ENCODE assay signal across 12 cellular contexts in the genomic region with DNA sequence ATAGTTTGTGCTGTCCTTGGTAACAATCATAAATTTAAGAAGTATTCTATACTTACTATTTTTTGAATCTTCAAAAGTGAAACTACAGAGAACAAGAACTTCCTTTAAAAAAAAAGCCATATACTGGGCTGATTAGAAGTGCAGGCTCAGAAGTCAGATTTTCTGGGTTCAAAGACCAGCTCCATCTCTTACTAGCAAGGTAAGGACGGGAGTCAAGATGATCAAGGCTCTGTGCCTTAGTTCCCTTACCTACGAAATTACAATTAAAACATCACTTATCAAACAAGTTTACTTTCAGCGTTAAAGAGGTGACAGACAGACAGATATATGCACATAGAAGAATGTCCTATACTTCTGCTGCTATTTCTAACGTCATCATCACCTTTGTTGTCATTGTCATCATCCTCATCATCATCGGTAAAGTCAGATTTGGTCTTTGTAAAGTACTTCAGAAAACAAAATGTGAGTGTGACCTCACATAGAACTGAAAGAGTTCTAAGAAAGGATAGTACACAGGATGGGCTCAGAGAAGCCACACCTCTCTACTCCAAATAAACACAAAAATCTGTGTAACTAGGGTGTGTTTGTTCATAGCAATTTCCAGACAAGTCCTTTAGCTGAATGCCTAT.
DNase-seq lines count a peak whose midpoint lies in the region; ATAC-seq, FAIRE-seq and TF ChIP-seq lines count a peak whose summit lies in the region.
"Had no signal": no experiment of that assay in that cellular context is flagged by ENCODE, and none has a peak within 500 bp of the region (broad histone marks: within the 10 kb centered on the region; RNA-seq: fewer than 3 reads in every experiment).

No MANE protein-coding gene starts in this region.

- no peaks in the 10 kb centered on the region for H3K27me3 ChIP-seq in GM12878 (replicated peaks in 1 of 2; ENCODE audit: control insufficient read depth in 2 of 2, insufficient read depth in 2 of 2, low read length in 1 of 2)
- H3K27me3 ChIP-seq: ascending aorta had no signal

- no peak for FAIRE-seq in GM12878 (lab: Jason Lieb, UNC)
- FAIRE-seq in frontal cortex (lab: Jason Lieb, UNC) = no peak

- peak; percentile 76 for ATAC-seq in activated CD8-positive, alpha-beta memory T cell treated with anti-CD3 and anti-CD28 coated beads, Interleukin-2, amount 10 ng/mL, durations not matched to agents 7 days and 5 days
- peak; percentile 41 for ATAC-seq in GM12878
- ATAC-seq in stimulated activated naive B cell treated with anti-CD40 and anti-IgM and Interleukin-4, amounts not matched to agents 10 μg/mL and 1 μg/mL and 100 μg/mL, for 72 hours (replicated peaks) = peak; percentile 19 to 28
- no peak for ATAC-seq in HG03108 (IDR thresholded peaks at IDR 0.05; ENCODE audit: unreplicated experiment)

- H3K36me3 ChIP-seq in GM12878 (ENCODE audit: control insufficient read depth in 2 of 2, insufficient read depth in 2 of 2, low read length in 1 of 2) = no peaks in the 10 kb centered on the region
- H3K36me3 ChIP-seq: ascending aorta had no signal

- TF ChIP-seq RAD21 in GM12878 (IDR thresholded peaks at IDR 0.05; ENCODE audit: insufficient read depth, low read depth, low read length) = no peak

- no peaks in the 10 kb centered on the region for H3K9me3 ChIP-seq in GM12878 (replicated peaks; ENCODE audit: control insufficient read depth, insufficient read depth, low read length)
- H3K9me3 ChIP-seq: ascending aorta had no signal

- H3K9me3 Mint-ChIP-seq in activated CD8-positive, alpha-beta memory T cell treated with anti-CD3 and anti-CD28 coated beads, Interleukin-2, amount 10 ng/mL, durations not matched to agents 7 days and 5 days (ENCODE audit: low read depth) = no peaks in the 10 kb centered on the region
- no peaks in the 10 kb centered on the region for H3K9me3 Mint-ChIP-seq in stimulated activated naive B cell treated with anti-CD40 and anti-IgM and Interleukin-4, amounts not matched to agents 10 μg/mL and 1 μg/mL and 100 μg/mL, for 72 hours
- H3K9me3 Mint-ChIP-seq: H9 had no signal

- no peak for DNase-seq in activated CD8-positive, alpha-beta memory T cell treated with anti-CD3 and anti-CD28 coated beads, Interleukin-2, amount 10 ng/mL, durations not matched to agents 7 days and 5 days
- no peak for DNase-seq in activated CD8-positive, alpha-beta memory T cell treated with anti-CD3 and anti-CD28 coated beads, Interleukin-2, amount 50 U/mL, for 4 hours
- DNase-seq in NOMO-1 treated with DMSO at 0.1 percent for 48 hours (lab: John Stamatoyannopoulos, UW; ENCODE audit: unreplicated experiment) = peak; percentile 30
- DNase-seq in GM12878 (ENCODE audit: low read depth, low spot score) = no peak
- no peak for DNase-seq in stimulated activated naive B cell treated with anti-CD40 and anti-IgM and Interleukin-4, amounts not matched to agents 10 μg/mL and 1 μg/mL and 100 μg/mL, for 72 hours
- no peak for DNase-seq in frontal cortex (ENCODE audit: low spot score in 2 of 2)
- no peak for DNase-seq in mesenteric fat pad (ENCODE audit: low spot score)
- DNase-seq: activated CD4-positive, alpha-beta T cell treated with anti-CD3 and anti-CD28 coated beads, Interleukin-2, amount 50 U/mL, for 4 hours; H9; NCI-H1436 treated with DMSO at 0.1 percent for 48 hours had no signal

- TF ChIP-seq CTCF in GM12878 (IDR thresholded peaks at IDR 0.05 in 2 of 3, conservative IDR thresholded peaks at IDR 0.05 in 1 of 3; ENCODE audit: control insufficient read depth in 2 of 3, extremely low read depth in 1 of 3, insufficient read depth in 1 of 3, low read depth in 3 of 3, low read length in 3 of 3) = no peak

- peak overlapping the region; percentile 72 for H3K4me3 Mint-ChIP-seq in activated CD8-positive, alpha-beta memory T cell treated with anti-CD3 and anti-CD28 coated beads, Interleukin-2, amount 10 ng/mL, durations not matched to agents 7 days and 5 days
- peak overlapping the region; percentile 69 to 73 for H3K4me3 Mint-ChIP-seq in stimulated activated naive B cell treated with anti-CD40 and anti-IgM and Interleukin-4, amounts not matched to agents 10 μg/mL and 1 μg/mL and 100 μg/mL, for 72 hours
- H3K4me3 Mint-ChIP-seq: H9 had no signal

- no peak overlapping the region for H3K4me3 ChIP-seq in GM12878
- H3K4me3 ChIP-seq: ascending aorta had no signal

- H3K79me2 ChIP-seq in GM12878 (ENCODE audit: control insufficient read depth, insufficient read depth, low read length) = no peaks in the 10 kb centered on the region

- CTCF ChIA-PET in activated CD8-positive, alpha-beta memory T cell treated with anti-CD3 and anti-CD28 coated beads, Interleukin-2, amount 10 ng/mL, durations not matched to agents 7 days and 5 days (lab: Charles Lee) = interaction anchor here (0.5 to 12.0 kb wide), 6 partner anchors 57 to 860 kb away, joined by 3 to 218 read pairs (median 4); no protein-coding TSS in a partner anchor
- CTCF ChIA-PET in GM12878 (lab: Yijun Ruan, JAX) = interaction anchor here (0.8 to 14.2 kb wide), 6 partner anchors 8 to 858 kb away, joined by 3 to 568 read pairs (median 4); no protein-coding TSS in a partner anchor

- peaks cover 10% of the 10 kb centered on the region; the same call in 1 of the 2 replicates for H3K4me1 ChIP-seq in GM12878 (ENCODE audit: control insufficient read depth, insufficient read depth, low read length)
- H3K4me1 ChIP-seq: ascending aorta had no signal

- 27% methylated on average over 5 of the region's 5 CpGs for WGBS in GM12878 (ENCODE audit: insufficient coverage, insufficient replicate concordance, low lambda C conversion rate, missing lambda C conversion rate)

- intact Hi-C loops in GM12878 (cut with micrococcal nuclease; ENCODE audit: unreplicated experiment) = loop anchor here (2.0 to 10.0 kb wide), 4 partner anchors 46 to 718 kb away; no protein-coding TSS in a partner anchor

- no peak overlapping the region for H3K27ac ChIP-seq in GM12878 (ENCODE audit: control insufficient read depth, insufficient read depth)
- H3K27ac ChIP-seq: ascending aorta had no signal

- RAD21 ChIA-PET in GM12878 (lab: Charles Lee; ENCODE audit: unreplicated experiment) = interaction anchor here (1.5 to 13.6 kb wide), 3 partner anchors 8 to 340 kb away, joined by 4 to 425 read pairs (median 10); no protein-coding TSS in a partner anchor

- H4K20me1 ChIP-seq in GM12878 (ENCODE audit: control insufficient read depth, insufficient read depth) = no peaks in the 10 kb centered on the region; the same call in 1 of the 2 replicates

- POLR2A ChIA-PET in GM12878 (lab: Charles Lee) = interaction anchor here (0.6 to 1.0 kb wide), 2 partner anchors 10 to 35 kb away, joined by 3 read pairs; no protein-coding TSS in a partner anchor

- SMC1A ChIA-PET in GM12878 (lab: Charles Lee; ENCODE audit: uncharacterized antibody, unreplicated experiment) = interaction anchor here (0.6 to 12.8 kb wide), 11 partner anchors 9 to 340 kb away, joined by 3 to 461 read pairs (median 4); no protein-coding TSS in a partner anchor

- no peak for TF ChIP-seq POLR2A in GM12878 (IDR thresholded peaks at IDR 0.05; ENCODE audit: low read depth, low read length)

- no peaks in the 10 kb centered on the region for H3K36me3 Mint-ChIP-seq in activated CD8-positive, alpha-beta memory T cell treated with anti-CD3 and anti-CD28 coated beads, Interleukin-2, amount 10 ng/mL, durations not matched to agents 7 days and 5 days
- H3K36me3 Mint-ChIP-seq in stimulated activated naive B cell treated with anti-CD40 and anti-IgM and Interleukin-4, amounts not matched to agents 10 μg/mL and 1 μg/mL and 100 μg/mL, for 72 hours = no peaks in the 10 kb centered on the region

- BruUV-seq in GM12878 (replicated peaks; lab: Mats Ljungman, UMichigan) = no TSS peak

- H2AFZ ChIP-seq in GM12878 (ENCODE audit: control insufficient read depth, low read depth, low read length) = no peak overlapping the region; the same call in 1 of the 2 replicates

- H3K27ac Mint-ChIP-seq in activated CD8-positive, alpha-beta memory T cell treated with anti-CD3 and anti-CD28 coated beads, Interleukin-2, amount 10 ng/mL, durations not matched to agents 7 days and 5 days = peak overlapping the region; percentile 79
- H3K27ac Mint-ChIP-seq in stimulated activated naive B cell treated with anti-CD40 and anti-IgM and Interleukin-4, amounts not matched to agents 10 μg/mL and 1 μg/mL and 100 μg/mL, for 72 hours = peak overlapping the region; percentile 91
- H3K27ac Mint-ChIP-seq: H9 had no signal

- in situ Hi-C loops in GM12878 (cut with MboI) = loop anchor here (5.0 to 25.0 kb wide), 3 partner anchors 178 to 726 kb away; partner anchors contain the start of gene VAV3

- peaks cover 45% of the 10 kb centered on the region for H3K4me1 Mint-ChIP-seq in activated CD8-positive, alpha-beta memory T cell treated with anti-CD3 and anti-CD28 coated beads, Interleukin-2, amount 10 ng/mL, durations not matched to agents 7 days and 5 days
- peaks cover 63 to 89% of the 10 kb centered on the region in 2 donors for H3K4me1 Mint-ChIP-seq in stimulated activated naive B cell treated with anti-CD40 and anti-IgM and Interleukin-4, amounts not matched to agents 10 μg/mL and 1 μg/mL and 100 μg/mL, for 72 hours

- H3K27me3 Mint-ChIP-seq in activated CD8-positive, alpha-beta memory T cell treated with anti-CD3 and anti-CD28 coated beads, Interleukin-2, amount 10 ng/mL, durations not matched to agents 7 days and 5 days = no peaks in the 10 kb centered on the region
- no peaks in the 10 kb centered on the region for H3K27me3 Mint-ChIP-seq in stimulated activated naive B cell treated with anti-CD40 and anti-IgM and Interleukin-4, amounts not matched to agents 10 μg/mL and 1 μg/mL and 100 μg/mL, for 72 hours

- H3K4me2 ChIP-seq in GM12878 (ENCODE audit: control insufficient read depth, insufficient read depth) = peak overlapping the region; percentile 50; the same call in 1 of the 2 replicates

- no peak for TF ChIP-seq EP300 in GM12878 (IDR thresholded peaks at IDR 0.05; ENCODE audit: borderline replicate concordance in 1 of 2, control insufficient read depth in 1 of 2, low read depth in 2 of 2, low read length in 2 of 2)

- no peak overlapping the region for H3K9ac ChIP-seq in GM12878 (ENCODE audit: control insufficient read depth, insufficient read depth, low read length)

TF ChIP-seq in GM12878, 131 proteins besides CTCF, POLR2A, EP300 and RAD21:
- no peak for TF ChIP-seq STAT1 (conservative IDR thresholded peaks at IDR 0.05)
- 0 out of 2 replicates have a peak, but pooled peaks have one; percentile 8 for TF ChIP-seq ZNF384 (IDR thresholded peaks at IDR 0.05; ENCODE audit: borderline replicate concordance, low read depth, low read length)
